ENCODE assay signal across 19 cellular contexts in the genomic region with DNA sequence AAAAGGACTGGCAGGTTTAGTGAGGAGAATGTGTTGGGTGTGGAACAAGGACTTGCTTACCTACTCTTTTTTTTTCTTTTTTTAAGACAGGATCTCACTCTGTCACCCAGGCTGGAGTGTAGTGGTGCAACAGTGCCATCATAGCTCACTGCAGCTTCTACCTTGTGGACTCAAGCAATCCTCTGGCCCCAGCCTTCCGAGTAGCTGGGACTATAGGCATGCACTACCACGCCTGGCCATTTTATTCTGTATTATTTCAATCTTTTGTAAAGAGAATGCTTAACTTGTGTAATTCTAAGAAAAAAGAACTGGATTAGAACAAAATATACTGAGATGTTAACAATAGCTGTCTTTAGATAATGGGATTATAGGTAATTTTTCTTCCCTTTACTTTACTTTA. TPM values are rescaled to one million over a fixed set of nuclear protein-coding genes. Genes with fewer than 3 reads are reported as not detected.
DNase-seq lines count a peak whose midpoint lies in the region; ATAC-seq, FAIRE-seq and TF ChIP-seq lines count a peak whose summit lies in the region.
"Had no signal": no experiment of that assay in that cellular context is flagged by ENCODE, and none has a peak within 500 bp of the region (broad histone marks: within the 10 kb centered on the region; RNA-seq: fewer than 3 reads in every experiment).

No MANE protein-coding gene starts in this region.

- H2AFZ ChIP-seq in SK-N-SH (ENCODE audit: low read depth): no peak overlapping the region
- no peak overlapping the region for H2AFZ ChIP-seq in H1 (ENCODE audit: low read length)
- no peak overlapping the region for H2AFZ ChIP-seq in trophoblast cell (ENCODE audit: insufficient read depth, low read length, poor library complexity)

- H3K79me1 ChIP-seq in H1 (ENCODE audit: low read depth, low read length): no peaks in the 10 kb centered on the region
- no peaks in the 10 kb centered on the region for H3K79me1 ChIP-seq in trophoblast cell (ENCODE audit: low read length)

- peaks cover 22% of the 10 kb centered on the region; the same call in 1 of the 2 replicates for H3K27me3 ChIP-seq in SK-N-SH (ENCODE audit: insufficient read depth)
- H3K27me3 ChIP-seq in HUES64 (ENCODE audit: insufficient read depth, low read length): no peaks in the 10 kb centered on the region
- H3K27me3 ChIP-seq in H1 (replicated peaks in 1 of 4; ENCODE audit: control insufficient read depth in 3 of 4, extremely low read depth in 1 of 4, insufficient read depth in 3 of 4, low read length in 3 of 4): no peaks in the 10 kb centered on the region
- no peaks in the 10 kb centered on the region for H3K27me3 ChIP-seq in upper lobe of right lung
- no peaks in the 10 kb centered on the region for H3K27me3 ChIP-seq in trophoblast cell (ENCODE audit: insufficient read depth, low read length)

- H2BK15ac ChIP-seq in H1 (ENCODE audit: low read length): peak overlapping the region; percentile 61; the same call in 1 of the 2 replicates

- H3K36me3 ChIP-seq in SK-N-SH (replicated peaks in 1 of 2; ENCODE audit: control insufficient read depth in 1 of 2, insufficient read depth in 2 of 2, low read length in 1 of 2): no peaks in the 10 kb centered on the region
- no peaks in the 10 kb centered on the region for H3K36me3 ChIP-seq in HUES64 (ENCODE audit: insufficient read depth, low read length)
- H3K36me3 ChIP-seq in H1 (ENCODE audit: control insufficient read depth in 2 of 4, insufficient read depth in 4 of 4, low read length in 3 of 4): peaks cover 0 to 12% (median 0%) of the 10 kb centered on the region in 4 experiments; a peak in 2 of 8 replicates
- no peaks in the 10 kb centered on the region for H3K36me3 ChIP-seq in upper lobe of right lung
- no peaks in the 10 kb centered on the region for H3K36me3 ChIP-seq in trophoblast cell (ENCODE audit: control insufficient read depth in 1 of 2, insufficient read depth in 2 of 2, low read length in 2 of 2)

- H3K18ac ChIP-seq in H1 (ENCODE audit: extremely low read depth, low read length): peak overlapping the region; percentile 68
- H3K18ac ChIP-seq in trophoblast cell (ENCODE audit: low read length): no peak overlapping the region

- TF ChIP-seq EP300 in SK-N-SH (IDR thresholded peaks at IDR 0.05; ENCODE audit: borderline replicate concordance in 1 of 2, low read depth in 1 of 2, low read length in 1 of 2): no peak
- no peak for TF ChIP-seq EP300 in H1 (IDR thresholded peaks at IDR 0.05; ENCODE audit: borderline replicate concordance in 1 of 2, low read depth in 2 of 2, low read length in 2 of 2)

- H3K9me2 ChIP-seq in SK-N-SH: no peaks in the 10 kb centered on the region

- H3K4ac ChIP-seq in H1 (replicated peaks; ENCODE audit: insufficient read length, low read depth, low read length) (no peak overlapping the region), trophoblast cell (ENCODE audit: low read depth, low read length) (no peak overlapping the region)

- no peak overlapping the region for H4K12ac ChIP-seq in trophoblast cell (ENCODE audit: low read depth, low read length)

- H3K4me3 ChIP-seq in SK-N-SH (ENCODE audit: low read depth in 2 of 2, low read length in 1 of 2) (no peak overlapping the region), HUES64 (ENCODE audit: low read length) (no peak overlapping the region), H1 (ENCODE audit: extremely low read depth in 1 of 4, insufficient read depth in 2 of 4, low read depth in 3 of 4, low read length in 4 of 4) (peak overlapping the region in 1 of 4 experiments; percentile 87; a peak in 1 of 8 replicates), upper lobe of right lung (no peak overlapping the region), trophoblast cell (ENCODE audit: low read depth, low read length) (no peak overlapping the region)
- H3K4me3 ChIP-seq: SK-N-MC had no signal

- peak overlapping the region; percentile 76 for H2BK5ac ChIP-seq in H1 (ENCODE audit: low read depth, low read length)
- H2BK5ac ChIP-seq in trophoblast cell (ENCODE audit: low read depth, low read length, poor library complexity): no peak overlapping the region

- TF ChIP-seq RAD21 in SK-N-SH (IDR thresholded peaks at IDR 0.05; ENCODE audit: low read length) (no peak), H1 (IDR thresholded peaks at IDR 0.05 in 1 of 2, conservative IDR thresholded peaks at IDR 0.05 in 1 of 2; ENCODE audit: low read depth in 2 of 2, low read length in 2 of 2) (no peak)

- peak overlapping the region; percentile 96 for H2BK20ac ChIP-seq in H1 (ENCODE audit: low read length)

- H3K4me2 ChIP-seq in SK-N-SH (no peak overlapping the region), H1 (ENCODE audit: insufficient read depth in 1 of 2, low read depth in 2 of 2, low read length in 2 of 2) (peak overlapping the region in 1 of 2 experiments; percentile 96; a peak in 2 of 4 replicates), trophoblast cell (ENCODE audit: low read length) (no peak overlapping the region)

- no peak overlapping the region for H4K91ac ChIP-seq in H1 (replicated peaks; ENCODE audit: insufficient read length, low read length)
- no peak overlapping the region for H4K91ac ChIP-seq in trophoblast cell (ENCODE audit: low read depth, low read length)

- H3F3A ChIP-seq in SK-N-SH (replicated peaks; ENCODE audit: insufficient read depth): no peaks in the 10 kb centered on the region

- H3K23ac ChIP-seq in H1 (ENCODE audit: insufficient read length) (no peak overlapping the region), trophoblast cell (ENCODE audit: low read length) (no peak overlapping the region)

- H2AK5ac ChIP-seq in H1 (ENCODE audit: low read depth, low read length) (0 out of 2 replicates have a peak overlapping the region, but pooled peaks have one; percentile 19), trophoblast cell (ENCODE audit: low read length) (no peak overlapping the region)

- H3K23me2 ChIP-seq in H1 (ENCODE audit: low read depth, low read length): peaks cover 30% of the 10 kb centered on the region

- H3K79me2 ChIP-seq in SK-N-SH (ENCODE audit: insufficient read depth) (no peaks in the 10 kb centered on the region), H1 (ENCODE audit: control insufficient read depth in 1 of 2, insufficient read depth in 2 of 2, low read length in 2 of 2) (peaks cover 23 to 53% of the 10 kb centered on the region in 2 experiments), trophoblast cell (ENCODE audit: control insufficient read depth, insufficient read depth, low read length, poor library complexity) (no peaks in the 10 kb centered on the region)

- no peaks in the 10 kb centered on the region for H4K20me1 ChIP-seq in SK-N-SH (ENCODE audit: insufficient read depth)
- peaks cover 6 to 7% of the 10 kb centered on the region in 2 experiments for H4K20me1 ChIP-seq in H1 (replicated peaks in 1 of 2; ENCODE audit: control insufficient read depth in 1 of 2, insufficient read depth in 2 of 2, low read length in 2 of 2)

- DNase-seq in SK-N-SH (no peak), H1 (ENCODE audit: low read depth in 1 of 2, low spot score in 2 of 2) (no peak), upper lobe of right lung (peak; percentile 13), trophoblast cell (no peak), ecto neural progenitor cell (ENCODE audit: low spot score) (no peak), NCI-H2227 (lab: John Stamatoyannopoulos, UW; ENCODE audit: unreplicated experiment) (no peak)
- DNase-seq: C1 segment of cervical spinal cord, IMR-90, Kasumi-1, NCI-H1105, NCI-H1694, NCI-H2107, NCI-H69, T-helper 1 cell had no signal

- H3K4me1 ChIP-seq in SK-N-SH (ENCODE audit: control insufficient read depth in 1 of 2, insufficient read depth in 2 of 2, low read depth in 1 of 2, low read length in 1 of 2): no peaks in the 10 kb centered on the region
- peaks cover 24% of the 10 kb centered on the region for H3K4me1 ChIP-seq in HUES64 (ENCODE audit: insufficient read depth, low read length)
- peaks cover 0 to 14% (median 11%) of the 10 kb centered on the region in 4 experiments; a peak in 6 of 7 replicates for H3K4me1 ChIP-seq in H1 (replicated peaks in 1 of 4; ENCODE audit: control insufficient read depth in 3 of 4, insufficient read depth in 4 of 4, low read length in 3 of 4)
- H3K4me1 ChIP-seq in upper lobe of right lung: no peaks in the 10 kb centered on the region
- H3K4me1 ChIP-seq in trophoblast cell (ENCODE audit: control insufficient read depth in 1 of 2, insufficient read depth in 2 of 2, low read length in 2 of 2): peaks cover 7 to 13% of the 10 kb centered on the region in 2 experiments

- TF ChIP-seq POLR2A in H1 (IDR thresholded peaks at IDR 0.05; ENCODE audit: control extremely low read depth in 1 of 2, low read depth in 2 of 2, low read length in 2 of 2): no peak

- intact Hi-C loops in upper lobe of right lung (cut with DNase I): no loop called here

- CTCF ChIA-PET in SK-N-SH (lab: Yijun Ruan, JAX): interaction anchor here (0.5 to 2.2 kb wide), 2 partner anchors 133 to 266 kb away, joined by 4 to 8 read pairs; partner anchors contain the start of gene LTBP2
- CTCF ChIA-PET in H1 (lab: Charles Lee; ENCODE audit: partially characterized antibody): interaction anchor here (0.6 to 8.5 kb wide), 11 partner anchors 11 to 132 kb away, joined by 3 to 49 read pairs (median 4); no protein-coding TSS in a partner anchor

- no peak overlapping the region for H3K56ac ChIP-seq in H1 (replicated peaks; ENCODE audit: insufficient read length, low read depth, low read length)

- H4K5ac ChIP-seq in H1 (ENCODE audit: insufficient read length, low read depth, low read length): peak overlapping the region; percentile 88

- H3K9me3 ChIP-seq in SK-N-SH (no peaks in the 10 kb centered on the region), HUES64 (ENCODE audit: insufficient read depth, low read depth, low read length) (no peaks in the 10 kb centered on the region), H1 (ENCODE audit: insufficient read depth in 2 of 2, low read depth in 1 of 2, low read length in 1 of 2) (no peaks in the 10 kb centered on the region), upper lobe of right lung (no peaks in the 10 kb centered on the region), trophoblast cell (ENCODE audit: insufficient read depth, low read depth, low read length) (no peaks in the 10 kb centered on the region)

- H2BK120ac ChIP-seq in H1 (replicated peaks; ENCODE audit: low read depth, low read length) (no peak overlapping the region), trophoblast cell (ENCODE audit: insufficient read depth, low read length, poor library complexity) (no peak overlapping the region)

- H3K27ac ChIP-seq in SK-N-SH (ENCODE audit: low read depth in 2 of 2, low read length in 1 of 2) (no peak overlapping the region), HUES64 (ENCODE audit: low read depth, low read length) (peak overlapping the region; percentile 6; the same call in 1 of the 2 replicates), H1 (ENCODE audit: low read depth, low read length) (no peak overlapping the region), upper lobe of right lung (no peak overlapping the region), trophoblast cell (ENCODE audit: low read depth, low read length) (no peak overlapping the region)
- H3K27ac ChIP-seq: SK-N-MC had no signal

- 0 out of 3 replicates have a peak, but pooled peaks have one; percentile 21 for ATAC-seq in SK-N-SH treated with all-trans-retinoic acid at 6 μM for 48 hours
- no peak for ATAC-seq in upper lobe of right lung

- POLR2A ChIA-PET in SK-N-SH (lab: Yijun Ruan, JAX) (no interaction called here), H1 (lab: Charles Lee; ENCODE audit: partially characterized antibody) (interaction anchor here (0.6 to 15.0 kb wide), 7 partner anchors 12 to 261 kb away, joined by 3 to 282 read pairs (median 4); no protein-coding TSS in a partner anchor)

- 63% methylated on average over 2 of the region's 2 CpGs for WGBS in SK-N-SH (ENCODE audit: low lambda C conversion rate)
- WGBS in HUES64: 50% methylated on average over 2 of the region's 2 CpGs
- 55% methylated on average over 2 of the region's 2 CpGs; no CpG with 5 or more reads in 1 of the 2 experiments for WGBS in H1 (ENCODE audit: extremely low coverage in 1 of 2, insufficient coverage in 1 of 2, insufficient read length in 1 of 2, insufficient replicate concordance in 2 of 2, low coverage in 1 of 2, low lambda C conversion rate in 2 of 2, missing lambda C conversion rate in 1 of 2), 2 experiments
- no CpG with 5 or more reads among the region's 2 CpGs for WGBS in trophoblast cell (ENCODE audit: extremely low coverage, insufficient coverage, insufficient read length)

- FAIRE-seq in H1 (lab: Jason Lieb, UNC): no peak
- FAIRE-seq: GM12892 had no signal

- no peak overlapping the region for H3K14ac ChIP-seq in H1 (ENCODE audit: insufficient read length)
- no peak overlapping the region for H3K14ac ChIP-seq in trophoblast cell (ENCODE audit: low read length)

- H4K8ac ChIP-seq in H1 (ENCODE audit: extremely low read depth, insufficient read depth, low read length) (no peak overlapping the region), trophoblast cell (ENCODE audit: low read depth, low read length) (no peak overlapping the region)

- TF ChIP-seq CTCF in SK-N-SH (IDR thresholded peaks at IDR 0.05): no peak
- no peak for TF ChIP-seq CTCF in H1 (IDR thresholded peaks at IDR 0.05; ENCODE audit: control extremely low read depth in 1 of 3, insufficient read depth in 1 of 3, low read depth in 1 of 3, low read length in 3 of 3)
- no peak for TF ChIP-seq CTCF in upper lobe of right lung (IDR thresholded peaks at IDR 0.05)

- H2BK12ac ChIP-seq in H1 (ENCODE audit: low read depth, low read length): peak overlapping the region; percentile 77; the same call in 1 of the 2 replicates
- no peak overlapping the region for H2BK12ac ChIP-seq in trophoblast cell (ENCODE audit: low read length)

- H3K9ac ChIP-seq in SK-N-SH (no peak overlapping the region), HUES64 (ENCODE audit: low read depth, low read length) (no peak overlapping the region), H1 (replicated peaks in 1 of 4; ENCODE audit: extremely low read depth in 1 of 4, low read depth in 3 of 4, low read length in 3 of 4) (no peak overlapping the region), trophoblast cell (ENCODE audit: low read length) (no peak overlapping the region)

RNA-seq across cellular contexts. Expression of gene VRTN, which starts 1.9 kb away (rescaled TPM):
- polyA plus RNA-seq in SK-N-SH (2012; rRNA removed) (not detected in 2 replicates), H1 (2011; rRNA removed) (133 and 189 TPM in 2 replicates)
- not detected in 2 replicates for polyA plus RNA-seq in SK-N-SH (2012; cell fraction: cytosol; rRNA removed)
- polyA plus RNA-seq in SK-N-SH (2012; cell fraction: nucleus; rRNA removed): not detected in 2 replicates
- 81.5 TPM for polyA plus RNA-seq in HUES64 (2013, experiment 1 of 2)
- 73.0 TPM for polyA plus RNA-seq in HUES64 (2013, experiment 2 of 2)
- total RNA-seq in H1 (2021; fragmentation: NEBNext Ultra II Directional; extraction: Animal tissue kit (Norgen Biotek cat#: 25700)): 148 and 154 TPM in 2 replicates
- polyA plus RNA-seq in H1 (2011; cell fraction: cytosol; rRNA removed): 182 TPM
- polyA plus RNA-seq in H1 (2011; cell fraction: nucleus; rRNA removed): 122 TPM
- 124 to 162 TPM (median 153 TPM) in 4 replicates for polyA plus RNA-seq in H1 (2012, experiment 1 of 2)
- polyA plus RNA-seq in H1 (2012, experiment 2 of 2): 151 TPM
- polyA plus RNA-seq in H1 (2013, experiment 1 of 2): 89.5 TPM
- polyA plus RNA-seq in H1 (2013, experiment 2 of 2): 85.7 TPM
- polyA minus RNA-seq in H1 (2011; rRNA and poly(A)+ RNA removed): 110 and 121 TPM in 2 replicates
- polyA minus RNA-seq in H1 (2011; cell fraction: cytosol; rRNA and poly(A)+ RNA removed): 106 TPM
- 60.1 TPM for polyA minus RNA-seq in H1 (2011; cell fraction: nucleus; rRNA and poly(A)+ RNA removed)
- not detected for total RNA-seq in upper lobe of right lung
- polyA plus RNA-seq in trophoblast cell (2013): 0.01 TPM in 1 of 2 replicates, not detected in the other
- total RNA-seq: Daoy, IMR-90 had no signal
- polyA plus RNA-seq: IMR-90 had no signal

RNA-seq across cellular contexts. Expression of gene ABCD4, which starts 43.6 kb away (rescaled TPM):
- polyA plus RNA-seq in SK-N-SH (2012; rRNA removed) (25.5 and 37.0 TPM in 2 replicates), H1 (2011; rRNA removed) (47.9 and 99.4 TPM in 2 replicates)
- polyA plus RNA-seq in SK-N-SH (2012; cell fraction: cytosol; rRNA removed): 16.2 and 18.6 TPM in 2 replicates
- polyA plus RNA-seq in SK-N-SH (2012; cell fraction: nucleus; rRNA removed): 210 and 245 TPM in 2 replicates
- 47.6 TPM for polyA plus RNA-seq in HUES64 (2013, experiment 1 of 2)
- 46.7 TPM for polyA plus RNA-seq in HUES64 (2013, experiment 2 of 2)
- total RNA-seq in H1 (2021; fragmentation: NEBNext Ultra II Directional; extraction: Animal tissue kit (Norgen Biotek cat#: 25700)): 84.8 and 97.7 TPM in 2 replicates
- polyA plus RNA-seq in H1 (2011; cell fraction: cytosol; rRNA removed): 76.0 TPM
- polyA plus RNA-seq in H1 (2011; cell fraction: nucleus; rRNA removed): 316 TPM
- 74.1 to 103 TPM (median 94.9 TPM) in 4 replicates for polyA plus RNA-seq in H1 (2012, experiment 1 of 2)
- 58.2 TPM for polyA plus RNA-seq in H1 (2012, experiment 2 of 2)
- 46.2 TPM for polyA plus RNA-seq in H1 (2013, experiment 1 of 2)
- polyA plus RNA-seq in H1 (2013, experiment 2 of 2): 40.9 TPM
- polyA minus RNA-seq in H1 (2011; rRNA and poly(A)+ RNA removed): 60.8 and 99.4 TPM in 2 replicates
- 44.9 TPM for polyA minus RNA-seq in H1 (2011; cell fraction: cytosol; rRNA and poly(A)+ RNA removed)
- 124 TPM for polyA minus RNA-seq in H1 (2011; cell fraction: nucleus; rRNA and poly(A)+ RNA removed)
- 48.3 TPM for total RNA-seq in upper lobe of right lung
- polyA plus RNA-seq in trophoblast cell (2013): 20.8 and 21.0 TPM in 2 replicates

Comparison
In these comparisons a context has a peak if more than half of its experiments do, and no peak if none do; other contexts are left out.
1. RNA of gene VRTN, which starts 1.9 kb away (total RNA-seq): 148 to 154 TPM in H1; not detected in upper lobe of right lung (single experiment); every median in the first group is over 100 times any median in the second.